In genomic region chr15:42087926-42088800, GRCh38 we compare ENCODE assay signal across 1 cellular context.
TF ChIP-seq lines count a peak whose summit lies in the region.

No MANE protein-coding gene starts in this region.

TF ChIP-seq in H1, 55 proteins besides CTCF, POLR2A, EP300 and RAD21:
- TF ChIP-seq BCL11A (IDR thresholded peaks at IDR 0.05; ENCODE audit: low read depth in 2 of 2, low read length in 2 of 2) (no peak), SP4 (IDR thresholded peaks at IDR 0.05; ENCODE audit: low read length) (no peak), SP1 (IDR thresholded peaks at IDR 0.05; ENCODE audit: low read depth, low read length) (no peak), SIN3A (conservative IDR thresholded peaks at IDR 0.05 in 1 of 2, IDR thresholded peaks at IDR 0.05 in 1 of 2; ENCODE audit: low read depth in 1 of 2, low read length in 2 of 2) (no peak), ATF3 (IDR thresholded peaks at IDR 0.05; ENCODE audit: insufficient read depth, low read depth, low read length) (no peak), FOSL1 (IDR thresholded peaks at IDR 0.05; ENCODE audit: insufficient read depth, low read depth, low read length) (no peak), NRF1 (IDR thresholded peaks at IDR 0.05; ENCODE audit: low read depth, low read length) (no peak), EZH2 (IDR thresholded peaks at IDR 0.05; ENCODE audit: low read depth, low read length, severe bottlenecking) (no peak)
TF ChIP-seq in H1: peak in this region for 0.
